In genomic region chr4:123785515-123785914, GRCh38 we compare ENCODE assay signal across 9 cellular contexts.
DNase-seq lines count a peak whose midpoint lies in the region; ATAC-seq, FAIRE-seq and TF ChIP-seq lines count a peak whose summit lies in the region.
"Had no signal": no experiment of that assay in that cellular context is flagged by ENCODE, and none has a peak within 500 bp of the region (broad histone marks: within the 10 kb centered on the region; RNA-seq: fewer than 3 reads in every experiment).

No MANE protein-coding gene starts in this region.

- TF ChIP-seq EP300 in H1 (IDR thresholded peaks at IDR 0.05; ENCODE audit: borderline replicate concordance in 1 of 2, low read depth in 2 of 2, low read length in 2 of 2) = peak in 1 of 2 experiments; percentile 81; a peak in 1 of 3 replicates

- H3K4me1 ChIP-seq in H1 (replicated peaks in 1 of 4; ENCODE audit: control insufficient read depth in 3 of 4, insufficient read depth in 4 of 4, low read length in 3 of 4) = peaks cover 1 to 18% (median 6%) of the 10 kb centered on the region in 4 experiments
- no peaks in the 10 kb centered on the region for H3K4me1 ChIP-seq in keratinocyte (ENCODE audit: control insufficient read depth, extremely low read depth, insufficient read depth, low read length)
- H3K4me1 ChIP-seq in stomach smooth muscle (ENCODE audit: control insufficient read depth, insufficient read depth, low read length) = peaks cover 11% of the 10 kb centered on the region

- no peak overlapping the region for H3K23ac ChIP-seq in H1 (ENCODE audit: insufficient read length)

- WGBS in H1 (ENCODE audit: extremely low coverage in 1 of 2, insufficient coverage in 1 of 2, insufficient read length in 1 of 2, insufficient replicate concordance in 2 of 2, low coverage in 1 of 2, low lambda C conversion rate in 2 of 2, missing lambda C conversion rate in 1 of 2), 2 experiments = 5% methylated on average over 3 of the region's 3 CpGs; no CpG with 5 or more reads in 1 of the 2 experiments

- no peak overlapping the region for H2BK120ac ChIP-seq in H1 (replicated peaks; ENCODE audit: low read depth, low read length)

- TF ChIP-seq RAD21 in H1 (IDR thresholded peaks at IDR 0.05 in 1 of 2, conservative IDR thresholded peaks at IDR 0.05 in 1 of 2; ENCODE audit: low read depth in 2 of 2, low read length in 2 of 2) = no peak; a peak in 1 of 4 replicates

- peaks cover 5% of the 10 kb centered on the region; the same call in 1 of the 2 replicates for H3K36me3 Mint-ChIP-seq in HFFc6 (ENCODE audit: low read depth)
- no peaks in the 10 kb centered on the region for H3K36me3 Mint-ChIP-seq in naive thymus-derived CD8-positive, alpha-beta T cell
- H3K36me3 Mint-ChIP-seq in stimulated activated effector memory CD8-positive, alpha-beta T cell treated with anti-CD3 and anti-CD28 coated beads, Interleukin-12 subunit alpha, Interleukin-12 subunit beta, amount 100 ng/mL, for 72 hours = no peaks in the 10 kb centered on the region

- no peak overlapping the region for H4K91ac ChIP-seq in H1 (replicated peaks; ENCODE audit: insufficient read length, low read length)

- no peak overlapping the region for H4K8ac ChIP-seq in H1 (ENCODE audit: extremely low read depth, insufficient read depth, low read length)

- no peak overlapping the region for H2BK12ac ChIP-seq in H1 (ENCODE audit: low read depth, low read length)

- H3K9me3 Mint-ChIP-seq in HFFc6 = no peaks in the 10 kb centered on the region
- H3K9me3 Mint-ChIP-seq in naive thymus-derived CD8-positive, alpha-beta T cell = peaks cover 0 to 2% (median 0%) of the 10 kb centered on the region in 9 donors
- no peaks in the 10 kb centered on the region for H3K9me3 Mint-ChIP-seq in stimulated activated effector memory CD8-positive, alpha-beta T cell treated with anti-CD3 and anti-CD28 coated beads, Interleukin-12 subunit alpha, Interleukin-12 subunit beta, amount 100 ng/mL, for 72 hours

- H3K9ac ChIP-seq in H1 (replicated peaks in 1 of 4; ENCODE audit: extremely low read depth in 1 of 4, low read depth in 3 of 4, low read length in 3 of 4) (no peak overlapping the region), keratinocyte (ENCODE audit: control insufficient read depth, extremely low read depth, insufficient read depth, low read length) (no peak overlapping the region), stomach smooth muscle (ENCODE audit: low read length in 2 of 2) (no peak overlapping the region)

- H2AFZ ChIP-seq in H1 (ENCODE audit: low read length) (no peak overlapping the region), keratinocyte (ENCODE audit: control insufficient read depth, low read length) (no peak overlapping the region)

- no peak for ATAC-seq in naive thymus-derived CD8-positive, alpha-beta T cell
- ATAC-seq in stimulated activated effector memory CD8-positive, alpha-beta T cell treated with anti-CD3 and anti-CD28 coated beads, Interleukin-12 subunit alpha, Interleukin-12 subunit beta, amount 100 ng/mL, for 72 hours = no peak

- DNase-seq in HFFc6 = peak; percentile 73
- DNase-seq in H1 (ENCODE audit: low read depth in 1 of 2, low spot score in 2 of 2) = peak; percentile 50 to 70
- peak; percentile 5 for DNase-seq in keratinocyte (ENCODE audit: low read depth, low spot score)
- no peak for DNase-seq in naive thymus-derived CD8-positive, alpha-beta T cell
- DNase-seq in stimulated activated effector memory CD8-positive, alpha-beta T cell treated with anti-CD3 and anti-CD28 coated beads, Interleukin-12 subunit alpha, Interleukin-12 subunit beta, amount 100 ng/mL, for 72 hours (ENCODE audit: low spot score in 2 of 2) = no peak
- DNase-seq in NCI-H2081 (lab: John Stamatoyannopoulos, UW) = no peak
- DNase-seq in NCI-H2029 treated with DMSO at 0.1 percent for 48 hours (lab: John Stamatoyannopoulos, UW) = no peak
- DNase-seq: NCI-H510A treated with DMSO at 0.1 percent for 48 hours had no signal

- peak overlapping the region; percentile 31; the same call in 1 of the 2 replicates for H3K27ac ChIP-seq in H1 (ENCODE audit: low read depth, low read length)
- H3K27ac ChIP-seq in keratinocyte (ENCODE audit: control insufficient read depth, insufficient read depth, low read length) = no peak overlapping the region
- H3K27ac ChIP-seq in stomach smooth muscle (ENCODE audit: low read length) = peak overlapping the region; percentile 42

- no peak overlapping the region for H3K14ac ChIP-seq in H1 (ENCODE audit: insufficient read length)

- H3K18ac ChIP-seq in H1 (ENCODE audit: extremely low read depth, low read length) = no peak overlapping the region

- no peaks in the 10 kb centered on the region for H3K9me1 ChIP-seq in keratinocyte (ENCODE audit: control insufficient read depth, extremely low read depth, insufficient read depth, low read length)

- H3K27ac Mint-ChIP-seq in HFFc6 = peak overlapping the region; percentile 53
- no peak overlapping the region for H3K27ac Mint-ChIP-seq in naive thymus-derived CD8-positive, alpha-beta T cell
- H3K27ac Mint-ChIP-seq in stimulated activated effector memory CD8-positive, alpha-beta T cell treated with anti-CD3 and anti-CD28 coated beads, Interleukin-12 subunit alpha, Interleukin-12 subunit beta, amount 100 ng/mL, for 72 hours = no peak overlapping the region

- H3K9me3 ChIP-seq in H1 (ENCODE audit: insufficient read depth in 2 of 2, low read depth in 1 of 2, low read length in 1 of 2) (no peaks in the 10 kb centered on the region), keratinocyte (ENCODE audit: control insufficient read depth, low read depth, low read length) (no peaks in the 10 kb centered on the region), stomach smooth muscle (ENCODE audit: control insufficient read depth in 2 of 2, low read length in 2 of 2) (no peaks in the 10 kb centered on the region)

- no peak overlapping the region for H3K56ac ChIP-seq in H1 (replicated peaks; ENCODE audit: insufficient read length, low read depth, low read length)

- H2BK5ac ChIP-seq in H1 (ENCODE audit: low read depth, low read length) = no peak overlapping the region

- H4K20me1 ChIP-seq in H1 (replicated peaks in 1 of 2; ENCODE audit: control insufficient read depth in 1 of 2, insufficient read depth in 2 of 2, low read length in 2 of 2) (no peaks in the 10 kb centered on the region), keratinocyte (ENCODE audit: control insufficient read depth, extremely low read depth, insufficient read depth, low read length) (no peaks in the 10 kb centered on the region)

- H2AK5ac ChIP-seq in H1 (ENCODE audit: low read depth, low read length) = no peak overlapping the region

- H2BK15ac ChIP-seq in H1 (ENCODE audit: low read length) = no peak overlapping the region

- CTCF ChIA-PET in H1 (lab: Charles Lee; ENCODE audit: partially characterized antibody) = interaction anchor here (2.6 to 3.8 kb wide), 2 partner anchors 12 to 13 kb away, joined by 9 to 19 read pairs; no protein-coding TSS in a partner anchor

- no peak overlapping the region for H2BK20ac ChIP-seq in H1 (ENCODE audit: low read length)

- H3K4me3 Mint-ChIP-seq in HFFc6 = peak overlapping the region; percentile 74
- no peak overlapping the region for H3K4me3 Mint-ChIP-seq in naive thymus-derived CD8-positive, alpha-beta T cell
- no peak overlapping the region for H3K4me3 Mint-ChIP-seq in stimulated activated effector memory CD8-positive, alpha-beta T cell treated with anti-CD3 and anti-CD28 coated beads, Interleukin-12 subunit alpha, Interleukin-12 subunit beta, amount 100 ng/mL, for 72 hours

- H3K27me3 Mint-ChIP-seq in HFFc6 (ENCODE audit: insufficient read depth) = no peaks in the 10 kb centered on the region
- H3K27me3 Mint-ChIP-seq in naive thymus-derived CD8-positive, alpha-beta T cell = peaks cover 0 to 2% (median 0%) of the 10 kb centered on the region in 5 donors

- H3K36me3 ChIP-seq in H1 (ENCODE audit: control insufficient read depth in 2 of 4, insufficient read depth in 4 of 4, low read length in 3 of 4) (no peaks in the 10 kb centered on the region), keratinocyte (ENCODE audit: control insufficient read depth in 2 of 2, extremely low read depth in 1 of 2, insufficient read depth in 2 of 2, low read length in 2 of 2) (no peaks in the 10 kb centered on the region), stomach smooth muscle (ENCODE audit: control insufficient read depth in 2 of 2, insufficient read depth in 2 of 2, low read length in 2 of 2) (no peaks in the 10 kb centered on the region)

- no peak overlapping the region for H3K4me3 ChIP-seq in H1 (ENCODE audit: extremely low read depth in 1 of 4, insufficient read depth in 2 of 4, low read depth in 3 of 4, low read length in 4 of 4)
- no peak overlapping the region for H3K4me3 ChIP-seq in keratinocyte (ENCODE audit: control insufficient read depth in 2 of 3, extremely low read depth in 1 of 3, insufficient read depth in 2 of 3, low read depth in 1 of 3, low read length in 3 of 3)
- H3K4me3 ChIP-seq in stomach smooth muscle (ENCODE audit: low read length in 2 of 2) = peak overlapping the region in 1 of 2 donors; percentile 23

- no peaks in the 10 kb centered on the region for H3K27me3 ChIP-seq in H1 (replicated peaks in 1 of 4; ENCODE audit: control insufficient read depth in 3 of 4, extremely low read depth in 1 of 4, insufficient read depth in 3 of 4, low read length in 3 of 4)
- H3K27me3 ChIP-seq in keratinocyte (ENCODE audit: control insufficient read depth, extremely low read depth, insufficient read depth, low read length) = no peaks in the 10 kb centered on the region
- no peaks in the 10 kb centered on the region for H3K27me3 ChIP-seq in stomach smooth muscle (ENCODE audit: control insufficient read depth in 1 of 2, insufficient read depth in 2 of 2, low read length in 2 of 2)

- peaks cover 71% of the 10 kb centered on the region for H3K4me1 Mint-ChIP-seq in HFFc6 (ENCODE audit: low read depth)
- no peaks in the 10 kb centered on the region for H3K4me1 Mint-ChIP-seq in naive thymus-derived CD8-positive, alpha-beta T cell
- no peaks in the 10 kb centered on the region for H3K4me1 Mint-ChIP-seq in stimulated activated effector memory CD8-positive, alpha-beta T cell treated with anti-CD3 and anti-CD28 coated beads, Interleukin-12 subunit alpha, Interleukin-12 subunit beta, amount 100 ng/mL, for 72 hours

- no peaks in the 10 kb centered on the region; the same call in 1 of the 2 replicates for H3K23me2 ChIP-seq in H1 (ENCODE audit: low read depth, low read length)

- POLR2A ChIA-PET in H1 (lab: Charles Lee; ENCODE audit: partially characterized antibody) = no interaction called here
- POLR2A ChIA-PET in naive thymus-derived CD8-positive, alpha-beta T cell (lab: Charles Lee) = no interaction called here

- TF ChIP-seq POLR2A in H1 (IDR thresholded peaks at IDR 0.05; ENCODE audit: control extremely low read depth in 1 of 2, low read depth in 2 of 2, low read length in 2 of 2) = no peak

- dilution Hi-C loops in keratinocyte (cut with MboI; ENCODE audit: extremely low pct_ligation_motif_present, low sequenced_read_pairs) = no loop called here

- H3K79me1 ChIP-seq in H1 (ENCODE audit: low read depth, low read length) = no peaks in the 10 kb centered on the region

- H4K5ac ChIP-seq in H1 (ENCODE audit: insufficient read length, low read depth, low read length) = peak overlapping the region; percentile 49

- no peak overlapping the region for H3K4ac ChIP-seq in H1 (replicated peaks; ENCODE audit: insufficient read length, low read depth, low read length)

- H3K79me2 ChIP-seq in H1 (ENCODE audit: control insufficient read depth in 1 of 2, insufficient read depth in 2 of 2, low read length in 2 of 2) (no peaks in the 10 kb centered on the region), keratinocyte (ENCODE audit: control insufficient read depth, insufficient read depth, low read length) (no peaks in the 10 kb centered on the region)

- FAIRE-seq in H1 (lab: Jason Lieb, UNC) = peak; percentile 93
- peak; percentile 69 for FAIRE-seq in keratinocyte (lab: Jason Lieb, UNC)

- no peak for TF ChIP-seq CTCF in HFFc6 (IDR thresholded peaks at IDR 0.05)
- TF ChIP-seq CTCF in H1 (IDR thresholded peaks at IDR 0.05; ENCODE audit: control extremely low read depth in 1 of 3, insufficient read depth in 1 of 3, low read depth in 1 of 3, low read length in 3 of 3) = no peak
- no peak for TF ChIP-seq CTCF in keratinocyte (optimal IDR thresholded peaks at IDR 0.05 in 1 of 3, IDR thresholded peaks at IDR 0.05 in 1 of 3, conservative IDR thresholded peaks at IDR 0.05 in 1 of 3; ENCODE audit: extremely low read depth in 1 of 3, insufficient read depth in 2 of 3, low read length in 3 of 3)

- H3K4me2 ChIP-seq in H1 (ENCODE audit: insufficient read depth in 1 of 2, low read depth in 2 of 2, low read length in 2 of 2) = no peak overlapping the region
- peak overlapping the region; percentile 2 for H3K4me2 ChIP-seq in keratinocyte (ENCODE audit: control insufficient read depth, extremely low read depth, insufficient read depth, low read depth, low read length)

Comparison
In these comparisons a context has a peak if more than half of its experiments do, and no peak if none do; other contexts are left out.
1. DNase-seq: peak in HFFc6 (single experiment), H1 (2 of 2) and keratinocyte (single experiment); none in naive thymus-derived CD8-positive, alpha-beta T cell (0 of 10), stimulated activated effector memory CD8-positive, alpha-beta T cell treated with anti-CD3 and anti-CD28 coated beads, Interleukin-12 subunit alpha, Interleukin-12 subunit beta, amount 100 ng/mL, for 72 hours (0 of 2), NCI-H2081 (0 of 2) and NCI-H2029 treated with DMSO at 0.1 percent for 48 hours (single experiment).